In genomic region chr3:64971584-64971983, GRCh38 we compare ENCODE assay signal across 17 cellular contexts.
DNase-seq lines count a peak whose midpoint lies in the region; ATAC-seq lines count a peak whose summit lies in the region.
"Had no signal": no experiment of that assay in that cellular context is flagged by ENCODE, and none has a peak within 500 bp of the region (broad histone marks: within the 10 kb centered on the region; RNA-seq: fewer than 3 reads in every experiment).

No MANE protein-coding gene starts in this region.

- H3K4me1 ChIP-seq in mesenchymal stem cell (ENCODE audit: control insufficient read depth, insufficient read depth, low read depth, low read length): peaks cover 1% of the 10 kb centered on the region

- H3K79me1 ChIP-seq in mesenchymal stem cell (replicated peaks; ENCODE audit: low read length, poor library complexity, severe bottlenecking): no peaks in the 10 kb centered on the region

- H3K23ac ChIP-seq in mesenchymal stem cell (ENCODE audit: low read length in 2 of 2): no peak overlapping the region

- no peaks in the 10 kb centered on the region for H3K9me3 ChIP-seq in mesenchymal stem cell (ENCODE audit: control insufficient read depth, low read length)

- no peak overlapping the region for H3K4me3 Mint-ChIP-seq in activated naive CD4-positive, alpha-beta T cell treated with anti-CD3 and anti-CD28 coated beads for 36 hours
- no peak overlapping the region for H3K4me3 Mint-ChIP-seq in activated naive CD4-positive, alpha-beta T cell treated with anti-CD3 and anti-CD28 coated beads, Interleukin-2, amount 10 ng/mL, durations not matched to agents 7 days and 5 days
- H3K4me3 Mint-ChIP-seq: CD8-positive, alpha-beta T cell had no signal

- H3K27me3 ChIP-seq in mesenchymal stem cell (ENCODE audit: control insufficient read depth in 1 of 2, insufficient read depth in 1 of 2, low read length in 2 of 2): no peaks in the 10 kb centered on the region

- H3K4me2 ChIP-seq in mesenchymal stem cell (ENCODE audit: low read length, poor library complexity, severe bottlenecking): no peak overlapping the region

- no peak overlapping the region for H2AK5ac ChIP-seq in mesenchymal stem cell (ENCODE audit: low read length, severe bottlenecking)

- no peak overlapping the region for H3K4me3 ChIP-seq in mesenchymal stem cell (ENCODE audit: insufficient read depth in 1 of 2, low read depth in 1 of 2, low read length in 2 of 2)
- H3K4me3 ChIP-seq: BLaER1 treated with 17β-estradiol and CSF1 and Interleukin-3, amounts not matched to agents 10 nM and 100 nM; GM23248 had no signal

- H4K8ac ChIP-seq in mesenchymal stem cell (ENCODE audit: low read length): no peak overlapping the region

- intact Hi-C loops in activated naive CD4-positive, alpha-beta T cell treated with anti-CD3 and anti-CD28 coated beads for 36 hours (cut with micrococcal nuclease): no loop called here
- intact Hi-C loops in Right ventricle myocardium superior (cut with DNase I): no loop called here

- H2BK120ac ChIP-seq in mesenchymal stem cell (ENCODE audit: low read depth, low read length): no peak overlapping the region

- peaks cover 8% of the 10 kb centered on the region for H3K9me3 Mint-ChIP-seq in activated naive CD4-positive, alpha-beta T cell treated with anti-CD3 and anti-CD28 coated beads for 36 hours
- H3K9me3 Mint-ChIP-seq in activated naive CD4-positive, alpha-beta T cell treated with anti-CD3 and anti-CD28 coated beads, Interleukin-2, amount 10 ng/mL, durations not matched to agents 7 days and 5 days: peaks cover 6% of the 10 kb centered on the region

- H4K91ac ChIP-seq in mesenchymal stem cell (ENCODE audit: low read length): no peak overlapping the region

- no peaks in the 10 kb centered on the region for H3K36me3 Mint-ChIP-seq in activated naive CD4-positive, alpha-beta T cell treated with anti-CD3 and anti-CD28 coated beads for 36 hours (ENCODE audit: low read depth)
- H3K36me3 Mint-ChIP-seq in activated naive CD4-positive, alpha-beta T cell treated with anti-CD3 and anti-CD28 coated beads, Interleukin-2, amount 10 ng/mL, durations not matched to agents 7 days and 5 days: no peaks in the 10 kb centered on the region
- H3K36me3 Mint-ChIP-seq: CD8-positive, alpha-beta T cell had no signal

- no peak overlapping the region for H2BK15ac ChIP-seq in mesenchymal stem cell (ENCODE audit: low read depth, poor library complexity, severe bottlenecking)

- no peak overlapping the region for H2AFZ ChIP-seq in mesenchymal stem cell (ENCODE audit: low read depth, low read length)
- H2AFZ ChIP-seq: GM23248 had no signal

- DNase-seq in activated naive CD4-positive, alpha-beta T cell treated with anti-CD3 and anti-CD28 coated beads for 36 hours: no peak
- DNase-seq in activated naive CD4-positive, alpha-beta T cell treated with anti-CD3 and anti-CD28 coated beads, Interleukin-2, amount 10 ng/mL, durations not matched to agents 7 days and 5 days: no peak
- DNase-seq in RPMI7951 (ENCODE audit: low read depth) (peak; percentile 34), mesenchymal stem cell (peak; percentile 48), Right ventricle myocardium superior (no peak), HT-29 (ENCODE audit: low spot score) (no peak)
- DNase-seq: 8988T; Calu3; CD8-positive, alpha-beta T cell; GF-D8; GM23248; HCEC 1CT; KG1 had no signal

- H2BK12ac ChIP-seq in mesenchymal stem cell (ENCODE audit: low read length in 2 of 2): no peak overlapping the region

- no peak overlapping the region for H2BK5ac ChIP-seq in mesenchymal stem cell (ENCODE audit: low read depth, low read length, poor library complexity, severe bottlenecking)

- ATAC-seq in Right ventricle myocardium superior (ENCODE audit: poor library complexity) (no peak), GM21447 (IDR thresholded peaks at IDR 0.05; ENCODE audit: unreplicated experiment) (no peak)
- ATAC-seq: CD8-positive, alpha-beta T cell; HepG2 had no signal

- no peak overlapping the region for H3K18ac ChIP-seq in mesenchymal stem cell (ENCODE audit: low read depth in 1 of 2, low read length in 2 of 2)

- H3K36me3 ChIP-seq in mesenchymal stem cell (ENCODE audit: control insufficient read depth in 1 of 2, insufficient read depth in 2 of 2, low read depth in 1 of 2, low read length in 2 of 2): no peaks in the 10 kb centered on the region
- H3K36me3 ChIP-seq: BLaER1 treated with 17β-estradiol and CSF1 and Interleukin-3, amounts not matched to agents 10 nM and 100 nM had no signal

- H3K27me3 Mint-ChIP-seq in activated naive CD4-positive, alpha-beta T cell treated with anti-CD3 and anti-CD28 coated beads for 36 hours (ENCODE audit: low read depth): peaks cover 9% of the 10 kb centered on the region
- no peaks in the 10 kb centered on the region for H3K27me3 Mint-ChIP-seq in activated naive CD4-positive, alpha-beta T cell treated with anti-CD3 and anti-CD28 coated beads, Interleukin-2, amount 10 ng/mL, durations not matched to agents 7 days and 5 days

- peak overlapping the region; percentile 32 for H3K27ac Mint-ChIP-seq in activated naive CD4-positive, alpha-beta T cell treated with anti-CD3 and anti-CD28 coated beads for 36 hours
- H3K27ac Mint-ChIP-seq in activated naive CD4-positive, alpha-beta T cell treated with anti-CD3 and anti-CD28 coated beads, Interleukin-2, amount 10 ng/mL, durations not matched to agents 7 days and 5 days: no peak overlapping the region
- H3K27ac Mint-ChIP-seq: CD8-positive, alpha-beta T cell had no signal

- no peak overlapping the region for H3K9ac ChIP-seq in mesenchymal stem cell (ENCODE audit: low read length)
- H3K9ac ChIP-seq: BLaER1 treated with 17β-estradiol and CSF1 and Interleukin-3, amounts not matched to agents 10 nM and 100 nM; GM23248 had no signal

- no peaks in the 10 kb centered on the region for H3K4me1 Mint-ChIP-seq in activated naive CD4-positive, alpha-beta T cell treated with anti-CD3 and anti-CD28 coated beads for 36 hours (ENCODE audit: low read depth)
- no peaks in the 10 kb centered on the region for H3K4me1 Mint-ChIP-seq in activated naive CD4-positive, alpha-beta T cell treated with anti-CD3 and anti-CD28 coated beads, Interleukin-2, amount 10 ng/mL, durations not matched to agents 7 days and 5 days

- H3K27ac ChIP-seq in mesenchymal stem cell (ENCODE audit: low read length, poor library complexity, severe bottlenecking): no peak overlapping the region
- H3K27ac ChIP-seq: BLaER1 treated with 17β-estradiol and CSF1 and Interleukin-3, amounts not matched to agents 10 nM and 100 nM; GM23248; HL-60 had no signal

- no peak overlapping the region for H3K14ac ChIP-seq in mesenchymal stem cell (ENCODE audit: low read length in 2 of 2)

- no peak overlapping the region for H3K4ac ChIP-seq in mesenchymal stem cell (ENCODE audit: low read depth in 1 of 2, low read length in 2 of 2)

- CTCF ChIA-PET in activated naive CD4-positive, alpha-beta T cell treated with anti-CD3 and anti-CD28 coated beads for 36 hours (lab: Charles Lee): no interaction called here
- CTCF ChIA-PET in activated naive CD4-positive, alpha-beta T cell treated with anti-CD3 and anti-CD28 coated beads, Interleukin-2, amount 10 ng/mL, durations not matched to agents 7 days and 5 days (lab: Charles Lee): no interaction called here

Comparison
In these comparisons a context has a peak if more than half of its experiments do, and no peak if none do; other contexts are left out.
1. DNase-seq: peak in RPMI7951 (single experiment) and mesenchymal stem cell (single experiment); none in activated naive CD4-positive, alpha-beta T cell treated with anti-CD3 and anti-CD28 coated beads for 36 hours (single experiment), activated naive CD4-positive, alpha-beta T cell treated with anti-CD3 and anti-CD28 coated beads, Interleukin-2, amount 10 ng/mL, durations not matched to agents 7 days and 5 days (single experiment), Right ventricle myocardium superior (single experiment) and HT-29 (single experiment).